ENCODE assay signal across 19 cellular contexts in the genomic region with DNA sequence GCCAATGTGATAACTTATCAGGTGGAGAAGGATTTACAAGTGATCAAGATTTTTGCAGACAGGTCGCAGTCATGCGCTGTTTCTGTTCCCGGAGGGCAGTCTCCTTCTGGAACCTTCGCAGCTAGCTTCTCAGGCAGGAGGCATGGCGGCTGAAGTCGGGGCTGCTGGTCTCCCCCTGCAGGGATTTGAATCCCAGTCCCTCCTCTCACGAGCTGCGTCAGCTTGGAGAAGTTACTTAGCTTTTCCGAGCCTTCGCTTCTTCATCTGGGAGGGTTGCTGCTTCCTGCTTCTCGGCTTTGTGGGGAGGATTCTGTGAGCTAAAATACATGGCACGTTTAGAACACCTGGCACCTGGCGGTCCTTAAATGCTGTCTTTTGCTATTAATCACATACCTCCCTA.
DNase-seq lines count a peak whose midpoint lies in the region; ATAC-seq, FAIRE-seq and TF ChIP-seq lines count a peak whose summit lies in the region.
"Had no signal": no experiment of that assay in that cellular context is flagged by ENCODE, and none has a peak within 500 bp of the region (broad histone marks: within the 10 kb centered on the region; RNA-seq: fewer than 3 reads in every experiment).

No MANE protein-coding gene starts in this region.

- intact Hi-C loops in esophagus squamous epithelium (cut with DNase I): no loop called here

- WGBS in esophagus squamous epithelium, 2 donors: 28 to 38% methylated on average over 13 of the region's 13 CpGs

- H3K9me3 ChIP-seq in esophagus squamous epithelium (no peaks in the 10 kb centered on the region), muscle layer of duodenum (ENCODE audit: control insufficient read depth in 1 of 2, low read length in 2 of 2) (no peaks in the 10 kb centered on the region)

- FAIRE-seq in GM12892 (lab: Jason Lieb, UNC): no peak

- DNase-seq in AG20443 (ENCODE audit: low spot score) (peak; percentile 41), RPMI7951 (ENCODE audit: low read depth) (peak; percentile 20), esophagus squamous epithelium (lab: John Stamatoyannopoulos, UW) (no peak), NCI-H82 treated with DMSO at 0.1 percent for 48 hours (lab: John Stamatoyannopoulos, UW; ENCODE audit: unreplicated experiment) (no peak), GM12892 (ENCODE audit: insufficient read length) (no peak), NOMO-1 treated with DMSO at 0.1 percent for 48 hours (lab: John Stamatoyannopoulos, UW; ENCODE audit: unreplicated experiment) (no peak)
- DNase-seq: activated CD4-positive, alpha-beta T cell treated with anti-CD3 and anti-CD28 coated beads, Interleukin-2, amount 50 U/mL, for 48 hours; caudate nucleus; CD4-positive, alpha-beta memory T cell; foreskin keratinocyte; islet precursor cell; naive B cell; NCI-H1092; NCI-H2227 treated with DMSO at 0.1 percent for 48 hours; retina; stimulated activated naive CD8-positive, alpha-beta T cell treated with anti-CD3 and anti-CD28 coated beads, Interleukin-15, amount 100 ng/mL, for 72 hours; T-helper 2 cell had no signal

- ATAC-seq in GM19455 (IDR thresholded peaks at IDR 0.05; ENCODE audit: unreplicated experiment): no peak
- ATAC-seq: foreskin keratinocyte; stimulated activated naive CD8-positive, alpha-beta T cell treated with anti-CD3 and anti-CD28 coated beads, Interleukin-15, amount 100 ng/mL, for 72 hours had no signal

- H3K4me1 ChIP-seq in esophagus squamous epithelium: peaks cover 0 to 7% (median 0%) of the 10 kb centered on the region in 3 donors
- peaks cover 0 to 9% of the 10 kb centered on the region in 2 donors for H3K4me1 ChIP-seq in muscle layer of duodenum (ENCODE audit: control insufficient read depth in 1 of 2, insufficient read depth in 2 of 2, low read length in 2 of 2)
- H3K4me1 ChIP-seq: foreskin keratinocyte had no signal

- H3K27ac ChIP-seq in esophagus squamous epithelium (peak overlapping the region; percentile 14 to 77 (median 72)), muscle layer of duodenum (ENCODE audit: low read length) (peak overlapping the region; percentile 27)
- H3K27ac ChIP-seq: foreskin keratinocyte had no signal

- H3K27me3 ChIP-seq in esophagus squamous epithelium (peaks cover 0 to 29% (median 0%) of the 10 kb centered on the region in 4 donors), muscle layer of duodenum (ENCODE audit: low read depth, low read length) (no peaks in the 10 kb centered on the region)
- H3K27me3 ChIP-seq: foreskin keratinocyte had no signal

- H3K36me3 ChIP-seq in esophagus squamous epithelium (no peaks in the 10 kb centered on the region), muscle layer of duodenum (ENCODE audit: control insufficient read depth in 1 of 2, insufficient read depth in 2 of 2, low read length in 2 of 2) (no peaks in the 10 kb centered on the region)

- TF ChIP-seq POLR2A in esophagus squamous epithelium (IDR thresholded peaks at IDR 0.05) (no peak), GM12892 (IDR thresholded peaks at IDR 0.05; ENCODE audit: low read depth, low read length) (no peak)

- no peak for TF ChIP-seq CTCF in esophagus squamous epithelium (IDR thresholded peaks at IDR 0.05)

- H3K4me3 ChIP-seq in esophagus squamous epithelium (peak overlapping the region in 2 of 4 donors; percentile 10 to 25), muscle layer of duodenum (ENCODE audit: low read depth in 1 of 2, low read length in 2 of 2) (peak overlapping the region; percentile 4 to 14)

Comparison
In these comparisons a context has a peak if more than half of its experiments do, and no peak if none do; other contexts are left out.
1. DNase-seq: peak in AG20443 (single experiment) and RPMI7951 (single experiment); none in esophagus squamous epithelium (single experiment), NCI-H82 treated with DMSO at 0.1 percent for 48 hours (single experiment), GM12892 (single experiment) and NOMO-1 treated with DMSO at 0.1 percent for 48 hours (single experiment).